ENCODE assay signal across 28 cellular contexts in the genomic region with DNA sequence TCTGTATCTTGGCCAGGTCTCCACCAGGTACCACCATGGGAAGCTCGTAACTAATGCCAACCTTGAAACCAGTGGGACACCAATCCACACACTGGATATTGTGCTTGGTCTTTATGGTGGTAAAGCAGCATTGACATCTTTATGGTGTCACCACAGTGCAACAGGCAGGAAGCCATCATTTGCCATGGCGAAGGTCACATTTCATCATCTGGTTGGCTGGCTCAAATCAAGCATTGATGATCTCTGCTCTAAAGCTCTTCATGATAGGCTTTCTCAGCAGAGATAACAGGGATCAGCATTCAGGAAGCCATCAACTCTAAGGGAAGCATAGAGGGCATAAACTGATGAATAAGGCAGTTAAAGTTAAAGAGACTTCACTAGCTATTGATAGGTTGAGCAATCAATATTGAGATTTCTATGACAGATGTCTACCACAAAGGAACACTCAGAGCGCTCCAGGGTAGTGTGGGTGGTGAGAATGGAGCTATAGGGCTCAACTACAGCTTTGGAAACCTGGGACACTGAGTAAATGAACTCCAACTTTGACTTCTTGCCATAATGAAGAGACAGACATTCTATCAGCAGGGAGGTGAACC. TPM values are rescaled to one million over a fixed set of nuclear protein-coding genes. Genes with fewer than 3 reads are reported as not detected.
"Had no signal": no experiment of that assay in that cellular context is flagged by ENCODE, and none has a peak within 500 bp of the region (broad histone marks: within the 10 kb centered on the region; RNA-seq: fewer than 3 reads in every experiment).

No MANE protein-coding gene starts in this region.

- H3K4me1 ChIP-seq: testis had no signal

- H3K27me3 ChIP-seq: ovary, right atrium auricular region, stomach, testis, thyroid gland, transverse colon, upper lobe of left lung, vagina had no signal

- DNase-seq: hypothalamus; islet precursor cell; left ventricle myocardium superior; lower lobe of right lung; mammary epithelial cell; mesenchymal stem cell; naive B cell; natural killer cell; nephron progenitor cell; stimulated activated CD4-positive, alpha-beta T cell treated with anti-CD3 and anti-CD28 coated beads, Interleukin-12 subunit alpha, Interleukin-12 subunit beta, amount 100 ng/mL, for 4 hours; stimulated activated CD4-positive, alpha-beta T cell treated with anti-CD3 and anti-CD28 coated beads, Interleukin-15, amount 100 ng/mL, for 24 hours; stimulated activated CD4-positive, alpha-beta T cell treated with anti-CD3 and anti-CD28 coated beads, Interleukin-4, amount 100 ng/mL, for 1 hour; stimulated activated naive B cell treated with anti-CD40 and anti-IgM and Interleukin-4, amounts not matched to agents 10 μg/mL and 1 μg/mL and 100 μg/mL, for 72 hours; stimulated activated naive CD8-positive, alpha-beta T cell treated with anti-CD3 and anti-CD28 coated beads, Interleukin-15, Interleukin-2, amounts not matched to agents 100 U/mL and 50 U/mL, for 24 hours; stomach; testis; thyroid gland; transverse colon had no signal

- H3K36me3 ChIP-seq: lower lobe of right lung, ovary, thyroid gland, transverse colon, upper lobe of left lung, vagina had no signal

- H3K4me3 ChIP-seq: lower lobe of right lung, ovary, right atrium auricular region, skin epidermis, stomach, testis, thyroid gland, transverse colon, upper lobe of left lung, vagina had no signal

- H3K9me3 ChIP-seq: lower lobe of right lung, ovary, right atrium auricular region, stomach, testis, thyroid gland, transverse colon, upper lobe of left lung, vagina had no signal

- ATAC-seq: left ventricle myocardium superior; lower lobe of right lung; natural killer cell; sciatic nerve; stimulated activated naive B cell treated with anti-CD40 and anti-IgM and Interleukin-4, amounts not matched to agents 10 μg/mL and 1 μg/mL and 100 μg/mL, for 72 hours; stimulated activated naive CD8-positive, alpha-beta T cell treated with anti-CD3 and anti-CD28 coated beads, Interleukin-15, Interleukin-2, amounts not matched to agents 100 U/mL and 50 U/mL, for 24 hours had no signal

- H3K27ac ChIP-seq: lower lobe of right lung, ovary, right atrium auricular region, skin epidermis, stomach, testis, thyroid gland, transverse colon, upper lobe of left lung, vagina had no signal

RNA-seq across cellular contexts. Expression of gene ACTC1, which starts 54.1 kb away (rescaled TPM):
- total RNA-seq: kidney epithelial cell, mammary epithelial cell, mononuclear cell, natural killer cell, pulmonary artery endothelial cell, renal cortical epithelial cell, upper lobe of left lung had no signal
